ENCODE assay signal across 1 cellular context in the genomic region with DNA sequence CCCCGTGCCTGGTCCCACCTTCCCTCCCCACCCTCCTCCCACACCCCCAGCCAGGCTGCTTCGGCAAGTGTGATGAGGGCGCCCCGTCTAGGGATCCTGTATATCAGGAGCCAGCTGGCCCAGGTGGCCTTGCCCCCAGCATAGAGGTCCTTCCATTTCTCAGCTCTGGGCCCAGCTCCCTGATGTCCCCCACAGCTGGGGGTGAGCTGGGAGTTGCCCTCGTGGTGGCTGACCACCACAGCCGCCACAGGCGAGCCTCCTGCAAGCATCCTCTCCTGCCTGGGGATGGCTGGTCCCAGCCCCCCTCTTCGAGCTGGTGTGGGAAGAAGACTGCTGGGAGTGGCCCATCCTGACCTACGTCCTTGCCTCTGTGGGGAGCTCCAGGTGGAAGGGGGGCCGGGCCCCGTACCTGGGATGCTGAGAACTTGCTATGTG.
TF ChIP-seq lines count a peak whose summit lies in the region.

No MANE protein-coding gene starts in this region.

TF ChIP-seq in SK-N-SH, 30 proteins besides CTCF, POLR2A, EP300 and RAD21 (continued from another document):
- TF ChIP-seq, protein P1, sequence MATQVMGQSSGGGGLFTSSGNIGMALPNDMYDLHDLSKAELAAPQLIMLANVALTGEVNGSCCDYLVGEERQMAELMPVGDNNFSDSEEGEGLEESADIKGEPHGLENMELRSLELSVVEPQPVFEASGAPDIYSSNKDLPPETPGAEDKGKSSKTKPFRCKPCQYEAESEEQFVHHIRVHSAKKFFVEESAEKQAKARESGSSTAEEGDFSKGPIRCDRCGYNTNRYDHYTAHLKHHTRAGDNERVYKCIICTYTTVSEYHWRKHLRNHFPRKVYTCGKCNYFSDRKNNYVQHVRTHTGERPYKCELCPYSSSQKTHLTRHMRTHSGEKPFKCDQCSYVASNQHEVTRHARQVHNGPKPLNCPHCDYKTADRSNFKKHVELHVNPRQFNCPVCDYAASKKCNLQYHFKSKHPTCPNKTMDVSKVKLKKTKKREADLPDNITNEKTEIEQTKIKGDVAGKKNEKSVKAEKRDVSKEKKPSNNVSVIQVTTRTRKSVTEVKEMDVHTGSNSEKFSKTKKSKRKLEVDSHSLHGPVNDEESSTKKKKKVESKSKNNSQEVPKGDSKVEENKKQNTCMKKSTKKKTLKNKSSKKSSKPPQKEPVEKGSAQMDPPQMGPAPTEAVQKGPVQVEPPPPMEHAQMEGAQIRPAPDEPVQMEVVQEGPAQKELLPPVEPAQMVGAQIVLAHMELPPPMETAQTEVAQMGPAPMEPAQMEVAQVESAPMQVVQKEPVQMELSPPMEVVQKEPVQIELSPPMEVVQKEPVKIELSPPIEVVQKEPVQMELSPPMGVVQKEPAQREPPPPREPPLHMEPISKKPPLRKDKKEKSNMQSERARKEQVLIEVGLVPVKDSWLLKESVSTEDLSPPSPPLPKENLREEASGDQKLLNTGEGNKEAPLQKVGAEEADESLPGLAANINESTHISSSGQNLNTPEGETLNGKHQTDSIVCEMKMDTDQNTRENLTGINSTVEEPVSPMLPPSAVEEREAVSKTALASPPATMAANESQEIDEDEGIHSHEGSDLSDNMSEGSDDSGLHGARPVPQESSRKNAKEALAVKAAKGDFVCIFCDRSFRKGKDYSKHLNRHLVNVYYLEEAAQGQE (IDR thresholded peaks at IDR 0.05; ENCODE audit: low read depth, low read length) = no peak
- TF ChIP-seq RFX5 (IDR thresholded peaks at IDR 0.05; ENCODE audit: low read length) (no peak), JUND (IDR thresholded peaks at IDR 0.05) (no peak), FOXJ3 (CRISPR knock-in tag; IDR thresholded peaks at IDR 0.05) (no peak)
- TF ChIP-seq, protein P2, sequence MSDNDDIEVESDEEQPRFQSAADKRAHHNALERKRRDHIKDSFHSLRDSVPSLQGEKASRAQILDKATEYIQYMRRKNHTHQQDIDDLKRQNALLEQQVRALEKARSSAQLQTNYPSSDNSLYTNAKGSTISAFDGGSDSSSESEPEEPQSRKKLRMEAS (IDR thresholded peaks at IDR 0.05; ENCODE audit: low read depth) = no peak
- TF ChIP-seq, protein P3, sequence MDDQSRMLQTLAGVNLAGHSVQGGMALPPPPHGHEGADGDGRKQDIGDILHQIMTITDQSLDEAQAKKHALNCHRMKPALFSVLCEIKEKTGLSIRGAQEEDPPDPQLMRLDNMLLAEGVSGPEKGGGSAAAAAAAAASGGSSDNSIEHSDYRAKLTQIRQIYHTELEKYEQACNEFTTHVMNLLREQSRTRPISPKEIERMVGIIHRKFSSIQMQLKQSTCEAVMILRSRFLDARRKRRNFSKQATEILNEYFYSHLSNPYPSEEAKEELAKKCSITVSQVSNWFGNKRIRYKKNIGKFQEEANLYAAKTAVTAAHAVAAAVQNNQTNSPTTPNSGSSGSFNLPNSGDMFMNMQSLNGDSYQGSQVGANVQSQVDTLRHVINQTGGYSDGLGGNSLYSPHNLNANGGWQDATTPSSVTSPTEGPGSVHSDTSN (IDR thresholded peaks at IDR 0.05) = no peak
- TF ChIP-seq, protein P4, sequence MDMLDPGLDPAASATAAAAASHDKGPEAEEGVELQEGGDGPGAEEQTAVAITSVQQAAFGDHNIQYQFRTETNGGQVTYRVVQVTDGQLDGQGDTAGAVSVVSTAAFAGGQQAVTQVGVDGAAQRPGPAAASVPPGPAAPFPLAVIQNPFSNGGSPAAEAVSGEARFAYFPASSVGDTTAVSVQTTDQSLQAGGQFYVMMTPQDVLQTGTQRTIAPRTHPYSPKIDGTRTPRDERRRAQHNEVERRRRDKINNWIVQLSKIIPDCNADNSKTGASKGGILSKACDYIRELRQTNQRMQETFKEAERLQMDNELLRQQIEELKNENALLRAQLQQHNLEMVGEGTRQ (IDR thresholded peaks at IDR 0.05; ENCODE audit: borderline replicate concordance, low read depth, low read length) = no peak
TF ChIP-seq in SK-N-SH: peak in this region for 0.
